Comparison of ENCODE assay signal across 1 cellular context in genomic region chr15:38563723-38564519, GRCh38.
A peak's percentile ranks its signal among the peaks of the same experiment; 100 is the strongest.
TF ChIP-seq lines count a peak whose summit lies in the region.

No MANE protein-coding gene starts in this region.

TF ChIP-seq in HepG2, 621 proteins besides CTCF, POLR2A, EP300 and RAD21 (continued from another document):
- TF ChIP-seq ZNF574 (CRISPR knock-in tag; IDR thresholded peaks at IDR 0.05) (0 out of 2 replicates have a peak, but pooled peaks have one; percentile 15), ZNF552 (CRISPR knock-in tag; IDR thresholded peaks at IDR 0.05; ENCODE audit: borderline replicate concordance) (0 out of 2 replicates have a peak, but pooled peaks have one; percentile 24), ZNF160 (CRISPR knock-in tag; IDR thresholded peaks at IDR 0.05) (no peak), ZNF788 (CRISPR knock-in tag; IDR thresholded peaks at IDR 0.05; ENCODE audit: borderline replicate concordance) (0 out of 2 replicates have a peak, but pooled peaks have one; percentile 25), JARID2 (CRISPR knock-in tag; IDR thresholded peaks at IDR 0.05; ENCODE audit: insufficient replicate concordance) (no peak), ZBTB14 (CRISPR knock-in tag; IDR thresholded peaks at IDR 0.05) (peak; percentile 43; the same call in 1 of the 2 replicates), ZBTB37 (CRISPR knock-in tag; IDR thresholded peaks at IDR 0.05) (no peak), IRF9 (CRISPR knock-in tag; IDR thresholded peaks at IDR 0.05; ENCODE audit: borderline replicate concordance) (no peak)
